ENCODE assay signal across 7 cellular contexts in the genomic region with DNA sequence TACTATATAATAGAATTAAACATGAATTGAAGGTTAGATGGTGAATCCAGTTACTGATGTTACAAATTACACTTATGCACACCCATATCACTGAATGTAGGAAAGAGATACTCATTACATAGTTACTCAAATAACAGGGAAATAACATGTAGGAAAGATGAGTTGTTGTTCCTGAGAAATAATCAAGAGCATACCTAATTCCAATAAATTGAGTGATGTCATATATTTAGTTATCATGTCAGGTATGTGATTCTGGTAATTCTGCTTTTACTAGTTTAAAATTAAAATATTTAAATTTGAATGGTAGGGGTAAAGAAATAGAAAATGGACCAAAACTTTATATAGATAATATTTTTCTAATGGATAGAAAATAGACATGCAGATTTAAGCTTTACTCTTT.
"Had no signal": no experiment of that assay in that cellular context is flagged by ENCODE, and none has a peak within 500 bp of the region (broad histone marks: within the 10 kb centered on the region; RNA-seq: fewer than 3 reads in every experiment).

No MANE protein-coding gene starts in this region.

- FAIRE-seq: GM12878, GM12891, GM12892, GM18507, GM19239 had no signal

- H3K4me3 ChIP-seq: GM12878 had no signal

- DNase-seq: GDM1, GF-D8 had no signal

- ATAC-seq: GM12878 had no signal
